In genomic region chr12:51846209-51846779, GRCh38 we compare ENCODE assay signal across 12 cellular contexts. TPM values are rescaled to one million over a fixed set of nuclear protein-coding genes. Genes with fewer than 3 reads are reported as not detected.
DNase-seq lines count a peak whose midpoint lies in the region; ATAC-seq, FAIRE-seq and TF ChIP-seq lines count a peak whose summit lies in the region.
"Had no signal": no experiment of that assay in that cellular context is flagged by ENCODE, and none has a peak within 500 bp of the region (broad histone marks: within the 10 kb centered on the region; RNA-seq: fewer than 3 reads in every experiment).

No MANE protein-coding gene starts in this region.

- intact Hi-C loops in activated CD4-positive, alpha-beta memory T cell treated with anti-CD3 and anti-CD28 coated beads for 36 hours (cut with micrococcal nuclease) = no loop called here
- intact Hi-C loops in activated T-helper 1 cell treated with anti-CD3 and anti-CD28 coated beads, Interleukin-12 subunit alpha, Interleukin-12 subunit beta, Interleukin-2, Interleukin-4 antibody, amounts not matched to agents 30 ng/mL and 10 ng/mL and 1 ng/mL, durations not matched to agents 14 hours and 24 hours and 36 hours (cut with micrococcal nuclease) = no loop called here
- intact Hi-C loops in kidney (cut with DNase I) = no loop called here

- H3K9me3 ChIP-seq in kidney (ENCODE audit: control insufficient read depth in 1 of 2, low read length in 2 of 2) = no peaks in the 10 kb centered on the region
- H3K9me3 ChIP-seq: SJCRH30 had no signal

- no peak for ATAC-seq in stimulated activated naive B cell treated with anti-CD40 and anti-IgM and Interleukin-4, amounts not matched to agents 10 μg/mL and 1 μg/mL and 100 μg/mL, for 72 hours (replicated peaks)

- no peaks in the 10 kb centered on the region for H3K36me3 Mint-ChIP-seq in activated CD4-positive, alpha-beta memory T cell treated with anti-CD3 and anti-CD28 coated beads for 36 hours
- no peaks in the 10 kb centered on the region for H3K36me3 Mint-ChIP-seq in activated CD4-positive, alpha-beta memory T cell treated with anti-CD3 and anti-CD28 coated beads, Interleukin-2, amount 10 ng/mL, durations not matched to agents 7 days and 5 days (ENCODE audit: low read depth)
- no peaks in the 10 kb centered on the region for H3K36me3 Mint-ChIP-seq in activated T-helper 1 cell treated with anti-CD3 and anti-CD28 coated beads, Interleukin-12 subunit alpha, Interleukin-12 subunit beta, Interleukin-2, Interleukin-4 antibody, amounts not matched to agents 30 ng/mL and 10 ng/mL and 1 ng/mL, durations not matched to agents 14 hours and 24 hours and 36 hours (ENCODE audit: low read depth)
- H3K36me3 Mint-ChIP-seq in stimulated activated naive B cell treated with anti-CD40 and anti-IgM and Interleukin-4, amounts not matched to agents 10 μg/mL and 1 μg/mL and 100 μg/mL, for 72 hours = no peaks in the 10 kb centered on the region

- H3K4me1 ChIP-seq in kidney (ENCODE audit: control insufficient read depth in 1 of 2, insufficient read depth in 1 of 2, low read depth in 1 of 2, low read length in 2 of 2) = peaks cover 8 to 23% of the 10 kb centered on the region in 2 donors
- H3K4me1 ChIP-seq: SJCRH30 had no signal

- H3K4me3 Mint-ChIP-seq in activated CD4-positive, alpha-beta memory T cell treated with anti-CD3 and anti-CD28 coated beads for 36 hours = peak overlapping the region; percentile 18
- H3K4me3 Mint-ChIP-seq in activated CD4-positive, alpha-beta memory T cell treated with anti-CD3 and anti-CD28 coated beads, Interleukin-2, amount 10 ng/mL, durations not matched to agents 7 days and 5 days = no peak overlapping the region
- peak overlapping the region; percentile 69 for H3K4me3 Mint-ChIP-seq in activated T-helper 1 cell treated with anti-CD3 and anti-CD28 coated beads, Interleukin-12 subunit alpha, Interleukin-12 subunit beta, Interleukin-2, Interleukin-4 antibody, amounts not matched to agents 30 ng/mL and 10 ng/mL and 1 ng/mL, durations not matched to agents 14 hours and 24 hours and 36 hours
- peak overlapping the region; percentile 70 to 75 for H3K4me3 Mint-ChIP-seq in stimulated activated naive B cell treated with anti-CD40 and anti-IgM and Interleukin-4, amounts not matched to agents 10 μg/mL and 1 μg/mL and 100 μg/mL, for 72 hours

- peak overlapping the region in 1 of 2 donors; percentile 62 for H3K9ac ChIP-seq in kidney (ENCODE audit: low read length in 2 of 2)

- peaks cover 48% of the 10 kb centered on the region for H3K27me3 Mint-ChIP-seq in activated CD4-positive, alpha-beta memory T cell treated with anti-CD3 and anti-CD28 coated beads for 36 hours
- H3K27me3 Mint-ChIP-seq in activated CD4-positive, alpha-beta memory T cell treated with anti-CD3 and anti-CD28 coated beads, Interleukin-2, amount 10 ng/mL, durations not matched to agents 7 days and 5 days = peaks cover 47% of the 10 kb centered on the region
- peaks cover 39% of the 10 kb centered on the region for H3K27me3 Mint-ChIP-seq in activated T-helper 1 cell treated with anti-CD3 and anti-CD28 coated beads, Interleukin-12 subunit alpha, Interleukin-12 subunit beta, Interleukin-2, Interleukin-4 antibody, amounts not matched to agents 30 ng/mL and 10 ng/mL and 1 ng/mL, durations not matched to agents 14 hours and 24 hours and 36 hours (ENCODE audit: insufficient read depth)
- peaks cover 53 to 82% of the 10 kb centered on the region in 2 donors for H3K27me3 Mint-ChIP-seq in stimulated activated naive B cell treated with anti-CD40 and anti-IgM and Interleukin-4, amounts not matched to agents 10 μg/mL and 1 μg/mL and 100 μg/mL, for 72 hours

- DNase-seq in activated CD4-positive, alpha-beta memory T cell treated with anti-CD3 and anti-CD28 coated beads for 36 hours = no peak
- DNase-seq in activated CD4-positive, alpha-beta memory T cell treated with anti-CD3 and anti-CD28 coated beads, Interleukin-2, amount 10 ng/mL, durations not matched to agents 7 days and 5 days = no peak
- no peak for DNase-seq in activated T-helper 1 cell treated with anti-CD3 and anti-CD28 coated beads, Interleukin-12 subunit alpha, Interleukin-12 subunit beta, Interleukin-2, Interleukin-4 antibody, amounts not matched to agents 30 ng/mL and 10 ng/mL and 1 ng/mL, durations not matched to agents 14 hours and 24 hours and 36 hours (ENCODE audit: low spot score)
- DNase-seq in kidney (peak; percentile 70), DMS79 treated with DMSO at 0.1 percent for 48 hours (lab: John Stamatoyannopoulos, UW) (no peak), NCI-H2227 treated with DMSO at 0.1 percent for 48 hours (lab: John Stamatoyannopoulos, UW) (no peak), midbrain (lab: John Stamatoyannopoulos, UW) (no peak)
- no peak for DNase-seq in stimulated activated naive B cell treated with anti-CD40 and anti-IgM and Interleukin-4, amounts not matched to agents 10 μg/mL and 1 μg/mL and 100 μg/mL, for 72 hours
- DNase-seq: KBM-7, SJCRH30 had no signal

- peaks cover 14% of the 10 kb centered on the region for H3K4me1 Mint-ChIP-seq in activated CD4-positive, alpha-beta memory T cell treated with anti-CD3 and anti-CD28 coated beads for 36 hours (ENCODE audit: low read depth)
- peaks cover 13% of the 10 kb centered on the region for H3K4me1 Mint-ChIP-seq in activated CD4-positive, alpha-beta memory T cell treated with anti-CD3 and anti-CD28 coated beads, Interleukin-2, amount 10 ng/mL, durations not matched to agents 7 days and 5 days
- peaks cover 6% of the 10 kb centered on the region for H3K4me1 Mint-ChIP-seq in activated T-helper 1 cell treated with anti-CD3 and anti-CD28 coated beads, Interleukin-12 subunit alpha, Interleukin-12 subunit beta, Interleukin-2, Interleukin-4 antibody, amounts not matched to agents 30 ng/mL and 10 ng/mL and 1 ng/mL, durations not matched to agents 14 hours and 24 hours and 36 hours (ENCODE audit: low read depth)
- H3K4me1 Mint-ChIP-seq in stimulated activated naive B cell treated with anti-CD40 and anti-IgM and Interleukin-4, amounts not matched to agents 10 μg/mL and 1 μg/mL and 100 μg/mL, for 72 hours = peaks cover 13 to 31% of the 10 kb centered on the region in 2 donors

- H3K4me3 ChIP-seq in kidney (ENCODE audit: low read length in 2 of 2) = peak overlapping the region; percentile 25 to 63

- no peak for FAIRE-seq in kidney (lab: Jason Lieb, UNC)
- FAIRE-seq: GM19239 had no signal

- POLR2A ChIA-PET in activated CD4-positive, alpha-beta memory T cell treated with anti-CD3 and anti-CD28 coated beads for 36 hours (lab: Charles Lee) = no interaction called here
- POLR2A ChIA-PET in activated CD4-positive, alpha-beta memory T cell treated with anti-CD3 and anti-CD28 coated beads, Interleukin-2, amount 10 ng/mL, durations not matched to agents 7 days and 5 days (lab: Charles Lee) = no interaction called here

- CTCF ChIA-PET in activated CD4-positive, alpha-beta memory T cell treated with anti-CD3 and anti-CD28 coated beads for 36 hours (lab: Charles Lee) = no interaction called here
- CTCF ChIA-PET in activated CD4-positive, alpha-beta memory T cell treated with anti-CD3 and anti-CD28 coated beads, Interleukin-2, amount 10 ng/mL, durations not matched to agents 7 days and 5 days (lab: Charles Lee) = no interaction called here

- H3K27ac ChIP-seq in kidney (ENCODE audit: low read depth in 2 of 2, low read length in 2 of 2) = peak overlapping the region; percentile 32 to 43
- H3K27ac ChIP-seq: SJCRH30 had no signal

- H3K9me3 Mint-ChIP-seq in activated CD4-positive, alpha-beta memory T cell treated with anti-CD3 and anti-CD28 coated beads for 36 hours = no peaks in the 10 kb centered on the region
- H3K9me3 Mint-ChIP-seq in activated CD4-positive, alpha-beta memory T cell treated with anti-CD3 and anti-CD28 coated beads, Interleukin-2, amount 10 ng/mL, durations not matched to agents 7 days and 5 days = no peaks in the 10 kb centered on the region
- H3K9me3 Mint-ChIP-seq in activated T-helper 1 cell treated with anti-CD3 and anti-CD28 coated beads, Interleukin-12 subunit alpha, Interleukin-12 subunit beta, Interleukin-2, Interleukin-4 antibody, amounts not matched to agents 30 ng/mL and 10 ng/mL and 1 ng/mL, durations not matched to agents 14 hours and 24 hours and 36 hours = no peaks in the 10 kb centered on the region
- no peaks in the 10 kb centered on the region for H3K9me3 Mint-ChIP-seq in stimulated activated naive B cell treated with anti-CD40 and anti-IgM and Interleukin-4, amounts not matched to agents 10 μg/mL and 1 μg/mL and 100 μg/mL, for 72 hours

- no peaks in the 10 kb centered on the region for H3K36me3 ChIP-seq in kidney (ENCODE audit: control insufficient read depth in 1 of 2, insufficient read depth in 2 of 2, low read length in 2 of 2)
- H3K36me3 ChIP-seq: SJCRH30 had no signal

- no peak overlapping the region for H3K27ac Mint-ChIP-seq in activated CD4-positive, alpha-beta memory T cell treated with anti-CD3 and anti-CD28 coated beads for 36 hours
- H3K27ac Mint-ChIP-seq in activated CD4-positive, alpha-beta memory T cell treated with anti-CD3 and anti-CD28 coated beads, Interleukin-2, amount 10 ng/mL, durations not matched to agents 7 days and 5 days = no peak overlapping the region
- no peak overlapping the region for H3K27ac Mint-ChIP-seq in activated T-helper 1 cell treated with anti-CD3 and anti-CD28 coated beads, Interleukin-12 subunit alpha, Interleukin-12 subunit beta, Interleukin-2, Interleukin-4 antibody, amounts not matched to agents 30 ng/mL and 10 ng/mL and 1 ng/mL, durations not matched to agents 14 hours and 24 hours and 36 hours
- no peak overlapping the region for H3K27ac Mint-ChIP-seq in stimulated activated naive B cell treated with anti-CD40 and anti-IgM and Interleukin-4, amounts not matched to agents 10 μg/mL and 1 μg/mL and 100 μg/mL, for 72 hours

- TF ChIP-seq CTCF in kidney (IDR thresholded peaks at IDR 0.05; ENCODE audit: borderline replicate concordance, extremely low read depth, insufficient read depth) = no peak

RNA-seq across cellular contexts. Expression of gene FIGNL2, which starts 2.2 kb away (rescaled TPM):
- total RNA-seq in activated CD4-positive, alpha-beta memory T cell treated with anti-CD3 and anti-CD28 coated beads for 36 hours = under 1 TPM; 0.29 to 0.31 TPM
- total RNA-seq in activated CD4-positive, alpha-beta memory T cell treated with anti-CD3 and anti-CD28 coated beads, Interleukin-2, amount 10 ng/mL, durations not matched to agents 7 days and 5 days = under 1 TPM; 0.23 to 0.33 TPM
- 0.15 and 0.18 TPM in 2 replicates for total RNA-seq in activated T-helper 1 cell treated with anti-CD3 and anti-CD28 coated beads, Interleukin-12 subunit alpha, Interleukin-12 subunit beta, Interleukin-2, Interleukin-4 antibody, amounts not matched to agents 30 ng/mL and 10 ng/mL and 1 ng/mL, durations not matched to agents 14 hours and 24 hours and 36 hours
- total RNA-seq in kidney = 6.1 TPM
- 3.1 TPM for polyA plus RNA-seq in kidney (ENCODE audit: insufficient read depth, low read depth, low replicate concordance)

RNA-seq across cellular contexts. Expression of gene ANKRD33, which starts 41.6 kb away (rescaled TPM):
- not detected for total RNA-seq in activated CD4-positive, alpha-beta memory T cell treated with anti-CD3 and anti-CD28 coated beads for 36 hours
- total RNA-seq in activated CD4-positive, alpha-beta memory T cell treated with anti-CD3 and anti-CD28 coated beads, Interleukin-2, amount 10 ng/mL, durations not matched to agents 7 days and 5 days = not detected
- total RNA-seq in activated T-helper 1 cell treated with anti-CD3 and anti-CD28 coated beads, Interleukin-12 subunit alpha, Interleukin-12 subunit beta, Interleukin-2, Interleukin-4 antibody, amounts not matched to agents 30 ng/mL and 10 ng/mL and 1 ng/mL, durations not matched to agents 14 hours and 24 hours and 36 hours = not detected in 2 replicates
- total RNA-seq in kidney = not detected
- polyA plus RNA-seq in kidney (ENCODE audit: insufficient read depth, low read depth, low replicate concordance) = not detected
- total RNA-seq: SJCRH30 had no signal
- polyA plus RNA-seq: AG04450 had no signal
